Comparison of ENCODE assay signal across 14 cellular contexts in the genomic region with DNA sequence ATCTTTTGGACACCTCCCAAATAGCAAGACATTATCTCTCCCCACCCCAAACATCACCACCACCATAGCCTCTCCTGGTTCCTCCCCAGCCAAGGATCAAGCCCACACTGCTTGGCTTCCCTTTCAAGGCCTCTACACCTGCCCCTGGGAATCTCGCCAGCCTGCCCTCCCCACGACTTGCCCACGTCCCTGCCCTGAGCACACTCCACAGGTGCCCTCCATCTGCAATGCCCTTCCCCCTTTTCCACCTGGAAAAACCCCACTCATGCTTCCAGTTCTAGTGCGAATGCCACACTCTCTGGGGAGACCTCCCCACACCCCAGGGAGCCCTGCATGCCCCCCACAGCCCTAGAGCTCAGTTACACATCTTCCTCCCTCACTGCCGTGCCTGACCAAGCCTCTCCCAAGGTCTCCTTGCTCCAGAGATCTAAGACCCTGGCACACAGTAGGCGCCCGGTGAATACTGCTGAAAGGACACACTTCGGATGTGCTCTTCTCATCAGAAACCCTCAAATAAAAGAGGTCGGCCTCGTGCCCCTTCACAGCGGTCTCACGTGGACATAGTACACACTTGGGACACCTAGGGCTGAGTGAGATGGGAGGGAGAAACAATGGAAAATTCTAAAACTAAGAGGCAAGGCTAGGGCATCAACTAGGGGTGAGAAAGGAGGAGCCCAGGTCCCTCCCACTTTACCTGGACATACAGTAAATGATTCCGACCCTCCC.
DNase-seq lines count a peak whose midpoint lies in the region; ATAC-seq lines count a peak whose summit lies in the region.
"Had no signal": no experiment of that assay in that cellular context is flagged by ENCODE, and none has a peak within 500 bp of the region (broad histone marks: within the 10 kb centered on the region; RNA-seq: fewer than 3 reads in every experiment).

No MANE protein-coding gene starts in this region.

- no peaks in the 10 kb centered on the region for H4K20me1 ChIP-seq in Karpas-422 (ENCODE audit: insufficient read depth, low read depth, low read length)

- no peaks in the 10 kb centered on the region for H3K36me3 ChIP-seq in Karpas-422 (ENCODE audit: insufficient read depth, low read length)

- no peak overlapping the region for H2AFZ ChIP-seq in Karpas-422 (ENCODE audit: low read length)

- peak overlapping the region; percentile 47 for H3K27ac ChIP-seq in epithelial cell of prostate
- no peak overlapping the region for H3K27ac ChIP-seq in Karpas-422 (ENCODE audit: low read length)
- H3K27ac ChIP-seq: vagina had no signal

- no peaks in the 10 kb centered on the region for H3K79me2 ChIP-seq in Karpas-422 (ENCODE audit: low read length)

- H3K4me3 ChIP-seq in Karpas-422 (ENCODE audit: low read length) = no peak overlapping the region
- H3K4me3 ChIP-seq: left lung, right lobe of liver, vagina had no signal

- H3K4me3 Mint-ChIP-seq in activated T-cell treated with anti-CD3 and anti-CD28 coated beads, Interleukin-2, amount 50 U/mL, for 72 hours = no peak overlapping the region
- no peak overlapping the region for H3K4me3 Mint-ChIP-seq in activated T-cell treated with anti-CD3 and anti-CD28 coated beads, Interleukin-2, amount 50 U/mL, for 4 hours
- H3K4me3 Mint-ChIP-seq in T-cell = no peak overlapping the region
- no peak overlapping the region for H3K4me3 Mint-ChIP-seq in stimulated activated memory B cell treated with anti-CD40 and anti-IgM and Interleukin-4, amounts not matched to agents 10 μg/mL and 1 μg/mL and 100 μg/mL, for 72 hours

- no peaks in the 10 kb centered on the region for H3K27me3 ChIP-seq in Karpas-422 (ENCODE audit: low read length)
- H3K27me3 ChIP-seq: left lung, right lobe of liver, vagina had no signal

- H3K27ac Mint-ChIP-seq in activated T-cell treated with anti-CD3 and anti-CD28 coated beads, Interleukin-2, amount 50 U/mL, for 72 hours = peak overlapping the region; percentile 7
- peak overlapping the region; percentile 78 to 79 for H3K27ac Mint-ChIP-seq in T-cell
- peak overlapping the region; percentile 70 for H3K27ac Mint-ChIP-seq in stimulated activated memory B cell treated with anti-CD40 and anti-IgM and Interleukin-4, amounts not matched to agents 10 μg/mL and 1 μg/mL and 100 μg/mL, for 72 hours

- peaks cover 24% of the 10 kb centered on the region for H3K4me1 Mint-ChIP-seq in activated T-cell treated with anti-CD3 and anti-CD28 coated beads, Interleukin-2, amount 50 U/mL, for 72 hours (ENCODE audit: low read depth)
- peaks cover 31% of the 10 kb centered on the region for H3K4me1 Mint-ChIP-seq in activated T-cell treated with anti-CD3 and anti-CD28 coated beads, Interleukin-2, amount 50 U/mL, for 4 hours (ENCODE audit: low read depth)
- H3K4me1 Mint-ChIP-seq in T-cell = peaks cover 11 to 39% (median 32%) of the 10 kb centered on the region in 3 donors
- peaks cover 29% of the 10 kb centered on the region for H3K4me1 Mint-ChIP-seq in stimulated activated memory B cell treated with anti-CD40 and anti-IgM and Interleukin-4, amounts not matched to agents 10 μg/mL and 1 μg/mL and 100 μg/mL, for 72 hours

- POLR2A ChIA-PET in T-cell (lab: Charles Lee) = no interaction called here

- DNase-seq in activated T-cell treated with anti-CD3 and anti-CD28 coated beads, Interleukin-2, amount 50 U/mL, for 72 hours = no peak
- no peak for DNase-seq in activated T-cell treated with anti-CD3 and anti-CD28 coated beads, Interleukin-2, amount 50 U/mL, for 4 hours
- DNase-seq in T-cell = no peak
- DNase-seq in epithelial cell of prostate (ENCODE audit: low read depth, low spot score) = no peak
- DNase-seq in central memory CD4-positive, alpha-beta T cell = no peak
- DNase-seq in Karpas-422 = no peak
- DNase-seq: IMR-90; left lung; NCI-H1092; stimulated activated CD4-positive, alpha-beta T cell treated with anti-CD3 and anti-CD28 coated beads, Interleukin-4, amount 100 ng/mL, for 1 hour had no signal

- no peaks in the 10 kb centered on the region for H3K36me3 Mint-ChIP-seq in activated T-cell treated with anti-CD3 and anti-CD28 coated beads, Interleukin-2, amount 50 U/mL, for 72 hours (ENCODE audit: insufficient read depth in 2 of 2)
- no peaks in the 10 kb centered on the region for H3K36me3 Mint-ChIP-seq in activated T-cell treated with anti-CD3 and anti-CD28 coated beads, Interleukin-2, amount 50 U/mL, for 4 hours (ENCODE audit: insufficient read depth)
- no peaks in the 10 kb centered on the region for H3K36me3 Mint-ChIP-seq in T-cell
- no peaks in the 10 kb centered on the region for H3K36me3 Mint-ChIP-seq in stimulated activated memory B cell treated with anti-CD40 and anti-IgM and Interleukin-4, amounts not matched to agents 10 μg/mL and 1 μg/mL and 100 μg/mL, for 72 hours

- peaks cover 21% of the 10 kb centered on the region for H3K4me1 ChIP-seq in Karpas-422 (ENCODE audit: low read length)
- H3K4me1 ChIP-seq: right lobe of liver, vagina had no signal

- no peaks in the 10 kb centered on the region for H3K27me3 Mint-ChIP-seq in activated T-cell treated with anti-CD3 and anti-CD28 coated beads, Interleukin-2, amount 50 U/mL, for 72 hours (ENCODE audit: low read depth)
- H3K27me3 Mint-ChIP-seq in activated T-cell treated with anti-CD3 and anti-CD28 coated beads, Interleukin-2, amount 50 U/mL, for 4 hours (ENCODE audit: low read depth) = no peaks in the 10 kb centered on the region
- no peaks in the 10 kb centered on the region for H3K27me3 Mint-ChIP-seq in T-cell
- H3K27me3 Mint-ChIP-seq in stimulated activated memory B cell treated with anti-CD40 and anti-IgM and Interleukin-4, amounts not matched to agents 10 μg/mL and 1 μg/mL and 100 μg/mL, for 72 hours = no peaks in the 10 kb centered on the region

- no peaks in the 10 kb centered on the region for H3K9me2 ChIP-seq in Karpas-422 (replicated peaks; ENCODE audit: insufficient read depth, low read length)

- CTCF ChIA-PET in T-cell (lab: Charles Lee) = no interaction called here

- H3K9ac ChIP-seq in Karpas-422 (ENCODE audit: low read length) = no peak overlapping the region

- H3K4me2 ChIP-seq in Karpas-422 (ENCODE audit: low read depth, low read length, poor library complexity, severe bottlenecking) = no peak overlapping the region

- ATAC-seq in activated T-cell treated with anti-CD3 and anti-CD28 coated beads, Interleukin-2, amount 50 U/mL, for 72 hours (replicated peaks in 1 of 2) = no peak
- ATAC-seq in activated T-cell treated with anti-CD3 and anti-CD28 coated beads, Interleukin-2, amount 50 U/mL, for 4 hours = no peak
- no peak for ATAC-seq in T-cell (replicated peaks in 1 of 4)
- no peak for ATAC-seq in stimulated activated memory B cell treated with anti-CD40 and anti-IgM and Interleukin-4, amounts not matched to agents 10 μg/mL and 1 μg/mL and 100 μg/mL, for 72 hours
- ATAC-seq in GM18907 (IDR thresholded peaks at IDR 0.05; ENCODE audit: unreplicated experiment) = no peak

- H3K9me3 Mint-ChIP-seq in activated T-cell treated with anti-CD3 and anti-CD28 coated beads, Interleukin-2, amount 50 U/mL, for 72 hours = no peaks in the 10 kb centered on the region
- H3K9me3 Mint-ChIP-seq in activated T-cell treated with anti-CD3 and anti-CD28 coated beads, Interleukin-2, amount 50 U/mL, for 4 hours = no peaks in the 10 kb centered on the region
- H3K9me3 Mint-ChIP-seq in T-cell = no peaks in the 10 kb centered on the region
- no peaks in the 10 kb centered on the region for H3K9me3 Mint-ChIP-seq in stimulated activated memory B cell treated with anti-CD40 and anti-IgM and Interleukin-4, amounts not matched to agents 10 μg/mL and 1 μg/mL and 100 μg/mL, for 72 hours

- H3K9me3 ChIP-seq in Karpas-422 (ENCODE audit: low read length) = no peaks in the 10 kb centered on the region
- H3K9me3 ChIP-seq: left lung, right lobe of liver, vagina had no signal

Comparison
In these comparisons a context has a peak if more than half of its experiments do, and no peak if none do; other contexts are left out.
1. H3K27ac Mint-ChIP-seq: peak in every context shown above with its lines; median percentile 78 in T-cell; 70 in stimulated activated memory B cell treated with anti-CD40 and anti-IgM and Interleukin-4, amounts not matched to agents 10 μg/mL and 1 μg/mL and 100 μg/mL, for 72 hours; 7 in activated T-cell treated with anti-CD3 and anti-CD28 coated beads, Interleukin-2, amount 50 U/mL, for 72 hours.